In the genomic region with DNA sequence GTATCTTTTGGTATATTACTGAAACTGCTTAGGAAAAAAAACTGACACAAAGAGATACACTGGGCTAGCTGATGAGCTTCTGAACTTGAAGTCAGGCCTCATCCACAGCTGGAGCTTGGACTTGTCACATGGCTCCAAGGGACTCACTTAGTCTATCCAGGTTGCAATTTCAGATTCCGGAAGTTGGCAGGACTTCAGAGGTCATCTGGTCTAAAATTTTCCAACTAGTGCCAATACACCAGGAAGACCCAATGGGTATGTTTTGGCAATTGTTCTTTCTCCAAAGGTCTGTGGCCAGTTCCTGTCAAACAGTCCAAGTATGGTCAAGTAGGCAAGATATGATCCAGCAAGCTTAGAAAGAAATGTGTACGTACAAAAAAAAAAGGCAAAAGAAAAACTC, we compare ENCODE assay signal across 1 cellular context.
TF ChIP-seq lines count a peak whose summit lies in the region.

No MANE protein-coding gene starts in this region.

TF ChIP-seq in IMR-90, 13 proteins besides CTCF, POLR2A, EP300 and RAD21:
- TF ChIP-seq CEBPB (IDR thresholded peaks at IDR 0.05; ENCODE audit: low read depth, low read length) (no peak), MXI1 (IDR thresholded peaks at IDR 0.05; ENCODE audit: borderline replicate concordance, low read depth, low read length) (no peak), NFE2L2 (IDR thresholded peaks at IDR 0.05; ENCODE audit: low read depth, low read length) (no peak), FOS (IDR thresholded peaks at IDR 0.05; ENCODE audit: low read depth, low read length) (no peak), MAFK (IDR thresholded peaks at IDR 0.05; ENCODE audit: low read depth, low read length) (no peak), RFX5 (IDR thresholded peaks at IDR 0.05; ENCODE audit: low read depth, low read length) (no peak), MAZ (IDR thresholded peaks at IDR 0.05; ENCODE audit: borderline replicate concordance, low read depth, low read length) (no peak), CHD1 (IDR thresholded peaks at IDR 0.05; ENCODE audit: low read depth, low read length) (no peak), RCOR1 (IDR thresholded peaks at IDR 0.05; ENCODE audit: insufficient replicate concordance, low read length) (no peak), BHLHE40 (IDR thresholded peaks at IDR 0.05; ENCODE audit: low read depth, low read length) (no peak), SMC3 (IDR thresholded peaks at IDR 0.05; ENCODE audit: low read depth, low read length) (no peak)
- TF ChIP-seq, protein P1, sequence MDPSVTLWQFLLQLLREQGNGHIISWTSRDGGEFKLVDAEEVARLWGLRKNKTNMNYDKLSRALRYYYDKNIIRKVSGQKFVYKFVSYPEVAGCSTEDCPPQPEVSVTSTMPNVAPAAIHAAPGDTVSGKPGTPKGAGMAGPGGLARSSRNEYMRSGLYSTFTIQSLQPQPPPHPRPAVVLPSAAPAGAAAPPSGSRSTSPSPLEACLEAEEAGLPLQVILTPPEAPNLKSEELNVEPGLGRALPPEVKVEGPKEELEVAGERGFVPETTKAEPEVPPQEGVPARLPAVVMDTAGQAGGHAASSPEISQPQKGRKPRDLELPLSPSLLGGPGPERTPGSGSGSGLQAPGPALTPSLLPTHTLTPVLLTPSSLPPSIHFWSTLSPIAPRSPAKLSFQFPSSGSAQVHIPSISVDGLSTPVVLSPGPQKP (IDR thresholded peaks at IDR 0.05; ENCODE audit: borderline replicate concordance, low read depth, low read length), result no peak
- TF ChIP-seq, protein P2, sequence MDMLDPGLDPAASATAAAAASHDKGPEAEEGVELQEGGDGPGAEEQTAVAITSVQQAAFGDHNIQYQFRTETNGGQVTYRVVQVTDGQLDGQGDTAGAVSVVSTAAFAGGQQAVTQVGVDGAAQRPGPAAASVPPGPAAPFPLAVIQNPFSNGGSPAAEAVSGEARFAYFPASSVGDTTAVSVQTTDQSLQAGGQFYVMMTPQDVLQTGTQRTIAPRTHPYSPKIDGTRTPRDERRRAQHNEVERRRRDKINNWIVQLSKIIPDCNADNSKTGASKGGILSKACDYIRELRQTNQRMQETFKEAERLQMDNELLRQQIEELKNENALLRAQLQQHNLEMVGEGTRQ (IDR thresholded peaks at IDR 0.05; ENCODE audit: low read depth, low read length), result no peak
